ENCODE assay signal across 10 cellular contexts in genomic region chr2:105754011-105754410, GRCh38. TPM values are rescaled to one million over a fixed set of nuclear protein-coding genes. Genes with fewer than 3 reads are reported as not detected.
DNase-seq lines count a peak whose midpoint lies in the region; ATAC-seq and TF ChIP-seq lines count a peak whose summit lies in the region.
"Had no signal": no experiment of that assay in that cellular context is flagged by ENCODE, and none has a peak within 500 bp of the region (broad histone marks: within the 10 kb centered on the region; RNA-seq: fewer than 3 reads in every experiment).

No MANE protein-coding gene starts in this region.

- TF ChIP-seq CTCF in DND-41 (IDR thresholded peaks at IDR 0.05; ENCODE audit: borderline replicate concordance, extremely low read depth, low read length, poor library complexity, severe bottlenecking): no peak
- no peak for TF ChIP-seq CTCF in natural killer cell (IDR thresholded peaks at IDR 0.05)
- no peak for TF ChIP-seq CTCF in CD14-positive monocyte (IDR thresholded peaks at IDR 0.05)

- peak overlapping the region; percentile 64 for H3K27ac ChIP-seq in DND-41 (ENCODE audit: low read length)

- no peaks in the 10 kb centered on the region for H3K9me3 ChIP-seq in DND-41 (ENCODE audit: insufficient read depth, low read length, severe bottlenecking)

- no peaks in the 10 kb centered on the region for H3K27me3 Mint-ChIP-seq in activated T-helper 2 cell treated with anti-CD3 and anti-CD28 coated beads, Interferon-gamma antibody, Interleukin-2, Interleukin-4, amounts not matched to agents 10 μg/mL and 5 μg/mL and 100 μg/mL, durations not matched to agents 14 hours and 24 hours and 36 hours (ENCODE audit: low read depth)
- H3K27me3 Mint-ChIP-seq in natural killer cell (ENCODE audit: low read depth in 2 of 2) (no peaks in the 10 kb centered on the region), CD14-positive monocyte (ENCODE audit: low read depth in 3 of 3) (peaks cover 0 to 3% (median 0%) of the 10 kb centered on the region in 3 donors)

- no peak overlapping the region for H3K9ac ChIP-seq in DND-41 (ENCODE audit: low read depth, low read length)

- H3K4me3 Mint-ChIP-seq in activated T-helper 2 cell treated with anti-CD3 and anti-CD28 coated beads, Interferon-gamma antibody, Interleukin-2, Interleukin-4, amounts not matched to agents 10 μg/mL and 5 μg/mL and 100 μg/mL, durations not matched to agents 14 hours and 24 hours and 36 hours (ENCODE audit: low read depth): peak overlapping the region; percentile 57
- H3K4me3 Mint-ChIP-seq in natural killer cell: peak overlapping the region; percentile 42
- H3K4me3 Mint-ChIP-seq in CD14-positive monocyte: no peak overlapping the region

- peaks cover 21% of the 10 kb centered on the region for H3K36me3 ChIP-seq in DND-41 (ENCODE audit: insufficient read depth, low read length)

- no peak overlapping the region for H2AFZ ChIP-seq in DND-41 (ENCODE audit: low read depth, low read length)

- no peak overlapping the region for H3K4me3 ChIP-seq in DND-41 (ENCODE audit: low read depth in 1 of 2, low read length in 2 of 2)

- H3K27me3 ChIP-seq in DND-41 (ENCODE audit: insufficient read depth, low read length, poor library complexity): no peaks in the 10 kb centered on the region

- intact Hi-C loops in activated T-helper 2 cell treated with anti-CD3 and anti-CD28 coated beads, Interferon-gamma antibody, Interleukin-2, Interleukin-4, amounts not matched to agents 10 μg/mL and 5 μg/mL and 100 μg/mL, durations not matched to agents 14 hours and 24 hours and 36 hours (cut with micrococcal nuclease): loop anchor here (1.0 kb wide), 1 partner anchor 8 kb away; no protein-coding TSS in a partner anchor
- intact Hi-C loops in natural killer cell (cut with micrococcal nuclease) (no loop called here), CD14-positive monocyte (cut with micrococcal nuclease) (no loop called here)

- H3K4me1 Mint-ChIP-seq in activated T-helper 2 cell treated with anti-CD3 and anti-CD28 coated beads, Interferon-gamma antibody, Interleukin-2, Interleukin-4, amounts not matched to agents 10 μg/mL and 5 μg/mL and 100 μg/mL, durations not matched to agents 14 hours and 24 hours and 36 hours (ENCODE audit: low read depth): peaks cover 85% of the 10 kb centered on the region
- H3K4me1 Mint-ChIP-seq in natural killer cell (peaks cover 90% of the 10 kb centered on the region in 2 donors), CD14-positive monocyte (peaks cover 58% of the 10 kb centered on the region)

- H3K36me3 Mint-ChIP-seq in activated T-helper 2 cell treated with anti-CD3 and anti-CD28 coated beads, Interferon-gamma antibody, Interleukin-2, Interleukin-4, amounts not matched to agents 10 μg/mL and 5 μg/mL and 100 μg/mL, durations not matched to agents 14 hours and 24 hours and 36 hours (ENCODE audit: low read depth): peaks cover 82% of the 10 kb centered on the region
- H3K36me3 Mint-ChIP-seq in natural killer cell (no peaks in the 10 kb centered on the region), CD14-positive monocyte (peaks cover 19 to 26% of the 10 kb centered on the region in 2 donors)

- DNase-seq in DND-41 (peak; percentile 33), natural killer cell (no peak), CD14-positive monocyte (ENCODE audit: low spot score) (no peak), GOT3 (lab: John Stamatoyannopoulos, UW) (no peak)
- DNase-seq in activated T-helper 2 cell treated with anti-CD3 and anti-CD28 coated beads, Interferon-gamma antibody, Interleukin-2, Interleukin-4, amounts not matched to agents 10 μg/mL and 5 μg/mL and 100 μg/mL, durations not matched to agents 14 hours and 24 hours and 36 hours (ENCODE audit: low spot score): peak; percentile 39
- DNase-seq: NCI-H69, substantia nigra had no signal

- peaks cover 100% of the 10 kb centered on the region for H3K79me2 ChIP-seq in DND-41 (ENCODE audit: insufficient read depth, low read length)

- H3K27ac Mint-ChIP-seq in activated T-helper 2 cell treated with anti-CD3 and anti-CD28 coated beads, Interferon-gamma antibody, Interleukin-2, Interleukin-4, amounts not matched to agents 10 μg/mL and 5 μg/mL and 100 μg/mL, durations not matched to agents 14 hours and 24 hours and 36 hours: peak overlapping the region; percentile 88
- H3K27ac Mint-ChIP-seq in natural killer cell: peak overlapping the region; percentile 54 to 77
- peak overlapping the region in 2 of 7 donors; percentile 27 to 58 for H3K27ac Mint-ChIP-seq in CD14-positive monocyte

- peak; percentile 79 for ATAC-seq in DND-41 (ENCODE audit: insufficient read depth, low read depth)
- ATAC-seq in HG03066 (IDR thresholded peaks at IDR 0.05; ENCODE audit: low read depth, unreplicated experiment): peak; percentile 42
- ATAC-seq in natural killer cell: peak; percentile 50 to 66 (median 65)
- ATAC-seq in HG03571 (IDR thresholded peaks at IDR 0.05; ENCODE audit: unreplicated experiment): no peak
- ATAC-seq in GM19452 (IDR thresholded peaks at IDR 0.05; ENCODE audit: unreplicated experiment): no peak

- peaks cover 56% of the 10 kb centered on the region; the same call in 1 of the 2 replicates for H4K20me1 ChIP-seq in DND-41 (ENCODE audit: insufficient read depth, low read length)

- peaks cover 35% of the 10 kb centered on the region for H3K4me1 ChIP-seq in DND-41 (ENCODE audit: insufficient read depth, low read length)

- H3K4me2 ChIP-seq in DND-41 (ENCODE audit: insufficient read depth, low read length): no peak overlapping the region

- H3K9me3 Mint-ChIP-seq in activated T-helper 2 cell treated with anti-CD3 and anti-CD28 coated beads, Interferon-gamma antibody, Interleukin-2, Interleukin-4, amounts not matched to agents 10 μg/mL and 5 μg/mL and 100 μg/mL, durations not matched to agents 14 hours and 24 hours and 36 hours: no peaks in the 10 kb centered on the region
- H3K9me3 Mint-ChIP-seq in natural killer cell (no peaks in the 10 kb centered on the region), CD14-positive monocyte (peaks cover 0 to 4% (median 2%) of the 10 kb centered on the region in 7 donors)

RNA-seq across cellular contexts. Expression of gene NCK2, which starts 9.3 kb away (rescaled TPM):
- total RNA-seq in activated T-helper 2 cell treated with anti-CD3 and anti-CD28 coated beads, Interferon-gamma antibody, Interleukin-2, Interleukin-4, amounts not matched to agents 10 μg/mL and 5 μg/mL and 100 μg/mL, durations not matched to agents 14 hours and 24 hours and 36 hours: 72.4 and 73.9 TPM in 2 replicates
- 10 to 100 TPM; 34.1 to 50.8 (median 43.0) TPM for total RNA-seq in natural killer cell
- 1 to 10 TPM; 2.5 to 7.6 TPM for polyA plus RNA-seq in CD14-positive monocyte

Comparison
In these comparisons a context has a peak if more than half of its experiments do, and no peak if none do; other contexts are left out.
1. ATAC-seq: peak in DND-41 (single experiment), HG03066 (single experiment) and natural killer cell (3 of 3); none in HG03571 (single experiment) and GM19452 (single experiment).
2. DNase-seq: peak in DND-41 (single experiment) and activated T-helper 2 cell treated with anti-CD3 and anti-CD28 coated beads, Interferon-gamma antibody, Interleukin-2, Interleukin-4, amounts not matched to agents 10 μg/mL and 5 μg/mL and 100 μg/mL, durations not matched to agents 14 hours and 24 hours and 36 hours (single experiment); none in natural killer cell (single experiment), CD14-positive monocyte (single experiment) and GOT3 (single experiment).
3. H3K4me3 Mint-ChIP-seq: peak in activated T-helper 2 cell treated with anti-CD3 and anti-CD28 coated beads, Interferon-gamma antibody, Interleukin-2, Interleukin-4, amounts not matched to agents 10 μg/mL and 5 μg/mL and 100 μg/mL, durations not matched to agents 14 hours and 24 hours and 36 hours (single experiment) and natural killer cell (single experiment); none in CD14-positive monocyte (0 of 2).